8 cellular contexts compared by ENCODE assay signal in the genomic region with DNA sequence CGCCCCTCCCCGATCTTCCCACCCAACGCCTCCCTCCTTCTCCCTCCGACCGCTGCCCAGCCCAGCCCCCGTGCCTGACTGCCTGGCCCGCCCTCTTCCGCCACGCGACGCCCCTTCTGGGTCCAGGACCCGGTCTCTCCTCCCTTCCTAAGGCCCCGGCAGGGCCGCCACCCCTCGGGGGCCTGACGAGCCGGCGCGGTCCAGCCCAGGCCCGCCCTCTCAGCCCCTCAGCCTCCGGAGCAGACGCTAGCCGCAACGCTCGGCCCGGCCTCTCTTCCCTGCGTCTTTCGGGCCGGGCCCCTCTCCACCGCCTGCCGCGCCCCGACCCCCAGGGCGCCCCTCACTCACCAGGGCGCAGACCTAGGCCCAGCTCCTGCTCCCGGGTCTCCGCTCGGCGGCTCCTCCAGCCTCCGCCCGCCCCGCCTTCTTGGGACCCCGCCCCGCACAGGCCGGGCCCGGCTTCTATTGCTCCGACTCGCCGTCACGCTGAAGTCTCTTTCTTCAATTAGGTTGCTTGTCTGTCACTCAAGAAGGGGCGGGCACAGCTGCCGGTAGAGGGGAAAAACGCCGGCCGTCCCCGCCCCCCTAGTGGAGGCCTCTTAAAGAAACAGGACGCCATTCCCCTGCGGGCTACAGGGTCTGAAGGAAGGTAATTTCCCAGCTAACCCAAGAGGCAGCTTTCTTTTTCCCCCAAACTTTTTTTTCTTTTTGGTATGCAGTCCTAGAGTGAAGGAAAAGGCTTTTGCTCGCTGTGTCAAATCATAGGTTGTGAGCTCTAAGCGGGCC. TPM values are rescaled to one million over a fixed set of nuclear protein-coding genes. Genes with fewer than 3 reads are reported as not detected.
DNase-seq lines count a peak whose midpoint lies in the region; ATAC-seq, FAIRE-seq and TF ChIP-seq lines count a peak whose summit lies in the region.

A gene with protein sequence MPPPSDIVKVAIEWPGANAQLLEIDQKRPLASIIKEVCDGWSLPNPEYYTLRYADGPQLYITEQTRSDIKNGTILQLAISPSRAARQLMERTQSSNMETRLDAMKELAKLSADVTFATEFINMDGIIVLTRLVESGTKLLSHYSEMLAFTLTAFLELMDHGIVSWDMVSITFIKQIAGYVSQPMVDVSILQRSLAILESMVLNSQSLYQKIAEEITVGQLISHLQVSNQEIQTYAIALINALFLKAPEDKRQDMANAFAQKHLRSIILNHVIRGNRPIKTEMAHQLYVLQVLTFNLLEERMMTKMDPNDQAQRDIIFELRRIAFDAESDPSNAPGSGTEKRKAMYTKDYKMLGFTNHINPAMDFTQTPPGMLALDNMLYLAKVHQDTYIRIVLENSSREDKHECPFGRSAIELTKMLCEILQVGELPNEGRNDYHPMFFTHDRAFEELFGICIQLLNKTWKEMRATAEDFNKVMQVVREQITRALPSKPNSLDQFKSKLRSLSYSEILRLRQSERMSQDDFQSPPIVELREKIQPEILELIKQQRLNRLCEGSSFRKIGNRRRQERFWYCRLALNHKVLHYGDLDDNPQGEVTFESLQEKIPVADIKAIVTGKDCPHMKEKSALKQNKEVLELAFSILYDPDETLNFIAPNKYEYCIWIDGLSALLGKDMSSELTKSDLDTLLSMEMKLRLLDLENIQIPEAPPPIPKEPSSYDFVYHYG (minus strand): TSS at position 416 of the 786 bp plus-strand sequence. CDS start 12,133 bp downstream, outside the sequence.

- H3K27ac ChIP-seq in pancreas, result peak within 1 kb of the TSS; percentile 87 to 94 (median 92)
- peak within 1 kb of the TSS; percentile 84 to 98 for H3K27ac ChIP-seq in tibial artery

- H3K27me3 ChIP-seq in pancreas, result no peaks in the 10 kb centered on the region
- H3K27me3 ChIP-seq in tibial artery, result no peaks in the 10 kb centered on the region

- no peaks in the 10 kb centered on the region for H3K36me3 ChIP-seq in pancreas
- no peaks in the 10 kb centered on the region for H3K36me3 ChIP-seq in tibial artery

- no peak for FAIRE-seq in pancreas (lab: Jason Lieb, UNC)

- 0 to 1% methylated on average over 45 to 60 of the region's 60 CpGs for WGBS in pancreas, 2 donors

- no peaks in the 10 kb centered on the region for H3K27me3 Mint-ChIP-seq in activated naive CD8-positive, alpha-beta T cell treated with anti-CD3 and anti-CD28 coated beads for 36 hours

- ATAC-seq in HG02623 (IDR thresholded peaks at IDR 0.05; ENCODE audit: unreplicated experiment), result peak; percentile 77
- ATAC-seq in pancreas, result peak; percentile 84 to 92 (median 88)

- POLR2A ChIA-PET in GM10248 (lab: Yijun Ruan, JAX), result interaction anchor here (0.5 to 1.9 kb wide), 3 partner anchors 42 to 435 kb away, joined by 3 to 17 read pairs (median 4); no protein-coding TSS in a partner anchor

- CTCF ChIA-PET in GM10248 (lab: Yijun Ruan, JAX), result interaction anchor here (1.1 to 2.7 kb wide), 6 partner anchors 38 to 392 kb away, joined by 3 to 13 read pairs (median 8); no protein-coding TSS in a partner anchor

- H3K27ac Mint-ChIP-seq in activated naive CD8-positive, alpha-beta T cell treated with anti-CD3 and anti-CD28 coated beads for 36 hours, result peak within 1 kb of the TSS; percentile 95

- peaks cover 8% of the 10 kb centered on the region for H3K36me3 Mint-ChIP-seq in activated naive CD8-positive, alpha-beta T cell treated with anti-CD3 and anti-CD28 coated beads for 36 hours

- H3K9me3 ChIP-seq in pancreas (no peaks in the 10 kb centered on the region), tibial artery (no peaks in the 10 kb centered on the region)

- peak within 1 kb of the TSS; percentile 86 for H3K4me3 Mint-ChIP-seq in activated naive CD8-positive, alpha-beta T cell treated with anti-CD3 and anti-CD28 coated beads for 36 hours

- intact Hi-C loops in head of caudate nucleus (cut with DNase I), result no loop called here
- intact Hi-C loops in pancreas (cut with DNase I), result no loop called here
- intact Hi-C loops in tibial artery (cut with DNase I; ENCODE audit: low total_unique reads), result loop anchor here (2.0 kb wide), 1 partner anchor 42 kb away; no protein-coding TSS in a partner anchor

- peaks cover 62% of the 10 kb centered on the region for H3K4me1 Mint-ChIP-seq in activated naive CD8-positive, alpha-beta T cell treated with anti-CD3 and anti-CD28 coated beads for 36 hours

- DNase-seq in GM10248 (ENCODE audit: extremely low spot score) (peak; percentile 94), NCI-H1105 (lab: John Stamatoyannopoulos, UW) (peak; percentile 96), SKM-1 treated with dmso at 0.1 percent for 144 hours (lab: John Stamatoyannopoulos, UW; ENCODE audit: unreplicated experiment) (peak; percentile 95), head of caudate nucleus (peak; percentile 94 to 99 (median 98)), pancreas (peak; percentile 95 to 98 (median 97)), tibial artery (peak; percentile 99)
- DNase-seq in activated naive CD8-positive, alpha-beta T cell treated with anti-CD3 and anti-CD28 coated beads for 36 hours, result peak; percentile 94

- TF ChIP-seq CTCF in GM10248 (IDR thresholded peaks at IDR 0.05; ENCODE audit: control extremely low read depth, extremely low read depth, low read depth, missing control alignments) (no peak), pancreas (IDR thresholded peaks at IDR 0.05) (peak in 2 of 4 donors; percentile 30 to 35), tibial artery (IDR thresholded peaks at IDR 0.05) (peak; percentile 21 to 35)

- H3K4me1 ChIP-seq in pancreas, result peaks cover 33 to 53% (median 43%) of the 10 kb centered on the region in 3 donors
- peaks cover 4 to 58% (median 40%) of the 10 kb centered on the region in 4 donors for H3K4me1 ChIP-seq in tibial artery

- peak within 1 kb of the TSS; percentile 69 to 99 (median 97) for H3K4me3 ChIP-seq in pancreas
- peak within 1 kb of the TSS; percentile 69 to 95 for H3K4me3 ChIP-seq in tibial artery

- H3K9me3 Mint-ChIP-seq in activated naive CD8-positive, alpha-beta T cell treated with anti-CD3 and anti-CD28 coated beads for 36 hours, result no peaks in the 10 kb centered on the region

RNA-seq across cellular contexts. Expression of the gene that starts here (rescaled TPM):
- total RNA-seq in activated naive CD8-positive, alpha-beta T cell treated with anti-CD3 and anti-CD28 coated beads for 36 hours, result 10 to 100 TPM; 33.3 to 36.0 TPM
- 10 to 100 TPM; 16.7 to 32.6 (median 27.7) TPM for total RNA-seq in pancreas
- polyA plus RNA-seq in pancreas, result 10 to 100 TPM; 18.1 to 31.0 TPM

Comparison
In these comparisons a context has a peak if more than half of its experiments do, and no peak if none do; other contexts are left out.
1. Peak in every context shown above with its lines: DNase-seq, ATAC-seq, H3K4me3 ChIP-seq and H3K27ac ChIP-seq.